In the genomic region with DNA sequence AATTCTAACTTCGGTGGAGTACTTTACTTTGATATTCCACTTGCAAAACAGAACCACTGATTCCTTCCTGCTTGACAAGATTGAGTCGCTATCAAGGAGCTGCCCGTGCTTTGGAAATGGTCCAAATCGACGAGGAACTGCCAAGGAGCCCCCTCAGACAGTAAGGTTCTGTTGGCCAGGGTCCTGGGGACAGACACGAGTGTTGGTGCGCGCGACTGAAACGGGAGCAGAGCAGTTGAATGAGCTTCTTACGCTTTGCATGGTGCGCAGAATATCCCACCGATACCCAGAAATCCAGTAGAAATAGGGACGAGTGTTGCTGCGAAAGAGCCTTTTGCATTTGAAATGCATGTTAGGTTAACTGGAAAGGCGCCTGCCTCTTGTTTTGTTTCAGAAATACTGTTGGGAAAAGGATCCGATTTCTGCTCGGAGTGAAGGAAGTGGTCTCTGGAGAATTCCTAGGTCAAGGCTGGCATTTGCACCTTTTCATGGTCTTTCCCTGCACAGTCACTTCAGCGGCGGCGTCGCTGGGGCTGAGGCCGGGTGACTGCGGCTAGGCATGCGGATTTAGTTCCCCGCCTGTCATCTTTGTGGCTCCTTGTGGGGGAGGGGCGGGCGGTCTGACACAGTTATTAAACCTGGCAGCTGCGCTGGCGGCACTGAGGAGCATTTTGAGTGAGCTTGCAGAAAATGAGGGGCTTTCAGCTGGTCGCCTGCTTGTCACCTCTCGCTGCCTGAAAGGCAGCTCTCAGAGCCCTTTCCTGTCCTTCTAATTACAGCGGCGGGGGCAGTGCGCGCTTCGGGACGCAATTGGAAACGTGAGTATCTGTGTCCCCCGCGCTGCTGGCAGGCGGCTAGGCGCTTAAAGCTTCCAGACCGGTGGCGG, we compare ENCODE assay signal across 8 cellular contexts. TPM values are rescaled to one million over a fixed set of nuclear protein-coding genes. Genes with fewer than 3 reads are reported as not detected.
DNase-seq lines count a peak whose midpoint lies in the region; ATAC-seq lines count a peak whose summit lies in the region.

No MANE protein-coding gene starts in this region.

- H3K27me3 ChIP-seq in Karpas-422 (ENCODE audit: low read length), result no peaks in the 10 kb centered on the region
- H3K27me3 ChIP-seq in rectal smooth muscle tissue (ENCODE audit: control insufficient read depth, insufficient read depth, low read length), result no peaks in the 10 kb centered on the region

- intact Hi-C loops in left cardiac atrium (cut with DNase I), result no loop called here

- peaks cover 51% of the 10 kb centered on the region for H3K4me1 Mint-ChIP-seq in activated naive CD8-positive, alpha-beta T cell treated with anti-CD3 and anti-CD28 coated beads for 36 hours

- peaks cover 34% of the 10 kb centered on the region for H3K27me3 Mint-ChIP-seq in activated naive CD8-positive, alpha-beta T cell treated with anti-CD3 and anti-CD28 coated beads for 36 hours

- H3K4me3 ChIP-seq in Karpas-422 (ENCODE audit: low read length), result peak overlapping the region; percentile 71
- peak overlapping the region; percentile 70 for H3K4me3 ChIP-seq in rectal smooth muscle tissue (ENCODE audit: low read length)

- peaks cover 41% of the 10 kb centered on the region for H3K4me1 ChIP-seq in Karpas-422 (ENCODE audit: low read length)
- peaks cover 6% of the 10 kb centered on the region for H3K4me1 ChIP-seq in rectal smooth muscle tissue (ENCODE audit: control insufficient read depth, insufficient read depth, low read length)

- H3K9ac ChIP-seq in Karpas-422 (ENCODE audit: low read length) (peak overlapping the region; percentile 68), rectal smooth muscle tissue (ENCODE audit: low read length) (peak overlapping the region; percentile 14)

- H3K27ac Mint-ChIP-seq in activated naive CD8-positive, alpha-beta T cell treated with anti-CD3 and anti-CD28 coated beads for 36 hours, result peak overlapping the region; percentile 63

- H3K9me2 ChIP-seq in Karpas-422 (replicated peaks; ENCODE audit: insufficient read depth, low read length), result no peaks in the 10 kb centered on the region

- H3K27ac ChIP-seq in Karpas-422 (ENCODE audit: low read length) (no peak overlapping the region), rectal smooth muscle tissue (ENCODE audit: low read depth, low read length) (no peak overlapping the region)

- H3K4me2 ChIP-seq in Karpas-422 (ENCODE audit: low read depth, low read length, poor library complexity, severe bottlenecking), result peak overlapping the region; percentile 96

- H2AFZ ChIP-seq in Karpas-422 (ENCODE audit: low read length), result peak overlapping the region; percentile 82

- no peaks in the 10 kb centered on the region for H4K20me1 ChIP-seq in Karpas-422 (ENCODE audit: insufficient read depth, low read depth, low read length)

- no peaks in the 10 kb centered on the region for H3K79me2 ChIP-seq in Karpas-422 (ENCODE audit: low read length)

- DNase-seq in CD1c-positive myeloid dendritic cell (ENCODE audit: extremely low spot score), result peak; percentile 56
- DNase-seq in Karpas-422, result peak; percentile 78
- DNase-seq in SK-N-DZ (ENCODE audit: low spot score), result peak; percentile 81
- peak; percentile 75 for DNase-seq in activated naive CD8-positive, alpha-beta T cell treated with anti-CD3 and anti-CD28 coated beads for 36 hours
- DNase-seq in left cardiac atrium, result peak; percentile 39
- DNase-seq in dedifferentiated amniotic fluid mesenchymal stem cell (ENCODE audit: extremely low spot score), result no peak

- ATAC-seq in GM21447 (IDR thresholded peaks at IDR 0.05; ENCODE audit: unreplicated experiment) (peak; percentile 23), left cardiac atrium (peak; percentile 36 to 55)

- peaks cover 2% of the 10 kb centered on the region for H3K36me3 Mint-ChIP-seq in activated naive CD8-positive, alpha-beta T cell treated with anti-CD3 and anti-CD28 coated beads for 36 hours

- no peaks in the 10 kb centered on the region for H3K9me3 Mint-ChIP-seq in activated naive CD8-positive, alpha-beta T cell treated with anti-CD3 and anti-CD28 coated beads for 36 hours

- H3K9me3 ChIP-seq in Karpas-422 (ENCODE audit: low read length), result no peaks in the 10 kb centered on the region

- H3K36me3 ChIP-seq in Karpas-422 (ENCODE audit: insufficient read depth, low read length) (no peaks in the 10 kb centered on the region), rectal smooth muscle tissue (ENCODE audit: control insufficient read depth, insufficient read depth, low read length) (no peaks in the 10 kb centered on the region)

- peak overlapping the region; percentile 76 for H3K4me3 Mint-ChIP-seq in activated naive CD8-positive, alpha-beta T cell treated with anti-CD3 and anti-CD28 coated beads for 36 hours

RNA-seq across cellular contexts. Expression of gene TRIM2, which starts 51.5 kb away (rescaled TPM):
- total RNA-seq in Karpas-422 (2014; rRNA removed; shearing (Covaris generic); ENCODE audit: low replicate concordance), result 0.76 and 0.97 TPM in 2 replicates
- polyA plus RNA-seq in SK-N-DZ (2014; cell fraction: cytosol; rRNA removed), result 27.6 and 36.5 TPM in 2 replicates
- polyA plus RNA-seq in SK-N-DZ (2014; cell fraction: nucleus; rRNA removed), result 18.9 and 20.8 TPM in 2 replicates
- total RNA-seq in activated naive CD8-positive, alpha-beta T cell treated with anti-CD3 and anti-CD28 coated beads for 36 hours, result under 1 TPM; 0.54 to 0.76 TPM
- 10 to 100 TPM; 19.8 to 22.6 TPM for total RNA-seq in left cardiac atrium

Comparison
In these comparisons a context has a peak if more than half of its experiments do, and no peak if none do; other contexts are left out.
1. RNA of gene TRIM2, which starts 51.5 kb away (total RNA-seq): 19.8 to 22.6 TPM in left cardiac atrium; 0.76 to 0.97 TPM in Karpas-422 and 0.54 to 0.76 TPM in activated naive CD8-positive, alpha-beta T cell treated with anti-CD3 and anti-CD28 coated beads for 36 hours; every median in the first group is over 10 times any median in the second.